In the genomic region with DNA sequence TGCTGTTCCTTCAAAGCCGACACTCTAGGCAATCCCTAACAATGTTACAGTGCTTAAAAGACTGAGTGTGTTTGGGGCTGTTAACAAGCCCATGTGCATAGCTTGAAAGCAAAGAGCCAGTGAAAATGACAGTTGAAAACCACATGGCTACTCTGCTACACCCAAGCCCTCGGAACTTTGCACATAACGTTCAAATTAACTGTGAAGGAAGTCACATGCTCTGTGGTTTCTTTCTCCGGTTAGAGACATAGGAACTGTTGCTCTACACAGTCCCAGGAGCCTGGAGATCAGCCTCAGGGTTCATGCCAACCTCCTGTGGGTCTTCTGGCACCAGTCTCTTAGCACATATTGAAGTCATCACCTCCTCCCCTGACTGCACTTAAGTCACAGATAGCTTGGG, we compare ENCODE assay signal across 8 cellular contexts. TPM values are rescaled to one million over a fixed set of nuclear protein-coding genes. Genes with fewer than 3 reads are reported as not detected.
A peak's percentile ranks its signal among the peaks of the same experiment; 100 is the strongest.
DNase-seq lines count a peak whose midpoint lies in the region; ATAC-seq and TF ChIP-seq lines count a peak whose summit lies in the region.

No MANE protein-coding gene starts in this region.

- no peak overlapping the region for H3K4me3 ChIP-seq in BLaER1 treated with 17β-estradiol and CSF1 and Interleukin-3, amounts not matched to agents 10 nM and 100 nM
- no peak overlapping the region for H3K4me3 ChIP-seq in RWPE2 (ENCODE audit: severe bottlenecking)

- H3K27ac ChIP-seq in BLaER1 treated with 17β-estradiol and CSF1 and Interleukin-3, amounts not matched to agents 10 nM and 100 nM: peak overlapping the region in 9 of 11 experiments; percentile 4 to 82 (median 68); a peak in 17 of 22 replicates
- no peak overlapping the region for H3K27ac ChIP-seq in RWPE2 (ENCODE audit: poor library complexity, severe bottlenecking)

- ATAC-seq in GM18907 (IDR thresholded peaks at IDR 0.05; ENCODE audit: unreplicated experiment) (peak; percentile 87), HG03066 (IDR thresholded peaks at IDR 0.05; ENCODE audit: low read depth, unreplicated experiment) (peak; percentile 85), RWPE2 (ENCODE audit: low read depth) (peak; percentile 26; the same call in 1 of the 3 replicates)

- peak overlapping the region; percentile 58 to 82 (median 73) for H3K4me2 ChIP-seq in BLaER1 treated with 17β-estradiol and CSF1 and Interleukin-3, amounts not matched to agents 10 nM and 100 nM

- no peaks in the 10 kb centered on the region for H3K36me3 ChIP-seq in BLaER1 treated with 17β-estradiol and CSF1 and Interleukin-3, amounts not matched to agents 10 nM and 100 nM
- peaks cover 49% of the 10 kb centered on the region for H3K36me3 ChIP-seq in RWPE2 (ENCODE audit: low read depth)

- H3K27me3 ChIP-seq in BLaER1 treated with 17β-estradiol and CSF1 and Interleukin-3, amounts not matched to agents 10 nM and 100 nM: 0 out of 22 replicates have a peak, but pooled peaks cover 0 to 5% (median 0%) of the 10 kb centered on the region in 11 experiments
- no peaks in the 10 kb centered on the region for H3K27me3 ChIP-seq in RWPE2 (ENCODE audit: insufficient read depth, poor library complexity, severe bottlenecking)

- H3K9ac ChIP-seq in BLaER1 treated with 17β-estradiol and CSF1 and Interleukin-3, amounts not matched to agents 10 nM and 100 nM: peak overlapping the region in 7 of 11 experiments; percentile 24 to 64 (median 39); a peak in 10 of 22 replicates

- no peaks in the 10 kb centered on the region for H4K20me1 ChIP-seq in BLaER1 treated with 17β-estradiol and CSF1 and Interleukin-3, amounts not matched to agents 10 nM and 100 nM

- peaks cover 0 to 22% (median 12%) of the 10 kb centered on the region in 11 experiments; a peak in 13 of 22 replicates for H3K9me3 ChIP-seq in BLaER1 treated with 17β-estradiol and CSF1 and Interleukin-3, amounts not matched to agents 10 nM and 100 nM (replicated peaks in 1 of 11)
- no peaks in the 10 kb centered on the region for H3K9me3 ChIP-seq in RWPE2 (ENCODE audit: severe bottlenecking)

- peaks cover 27 to 100% (median 64%) of the 10 kb centered on the region in 10 experiments for H3K4me1 ChIP-seq in BLaER1 treated with 17β-estradiol and CSF1 and Interleukin-3, amounts not matched to agents 10 nM and 100 nM
- peaks cover 3% of the 10 kb centered on the region for H3K4me1 ChIP-seq in RWPE2 (ENCODE audit: insufficient read depth, poor library complexity, severe bottlenecking)

- DNase-seq in RWPE2 (ENCODE audit: low spot score) (no peak), foreskin melanocyte (peak; percentile 88), NCI-H1105 treated with DMSO at 0.1 percent for 48 hours (lab: John Stamatoyannopoulos, UW) (no peak), NCI-H187 treated with DMSO at 0.1 percent for 48 hours (lab: John Stamatoyannopoulos, UW) (no peak), ureter (ENCODE audit: low spot score) (no peak)

- no peak for TF ChIP-seq CTCF in RWPE2 (IDR thresholded peaks at IDR 0.05; ENCODE audit: poor library complexity, severe bottlenecking)

RNA-seq across cellular contexts. Expression of a gene that starts 51.1 kb away (rescaled TPM):
- total RNA-seq in ureter: 6.7 TPM

Comparison
In these comparisons a context has a peak if more than half of its experiments do, and no peak if none do; other contexts are left out.
1. ATAC-seq: peak in every context shown above with its lines; median percentile 87 in GM18907; 85 in HG03066; 26 in RWPE2.